ENCODE assay signal across 16 cellular contexts in the genomic region with DNA sequence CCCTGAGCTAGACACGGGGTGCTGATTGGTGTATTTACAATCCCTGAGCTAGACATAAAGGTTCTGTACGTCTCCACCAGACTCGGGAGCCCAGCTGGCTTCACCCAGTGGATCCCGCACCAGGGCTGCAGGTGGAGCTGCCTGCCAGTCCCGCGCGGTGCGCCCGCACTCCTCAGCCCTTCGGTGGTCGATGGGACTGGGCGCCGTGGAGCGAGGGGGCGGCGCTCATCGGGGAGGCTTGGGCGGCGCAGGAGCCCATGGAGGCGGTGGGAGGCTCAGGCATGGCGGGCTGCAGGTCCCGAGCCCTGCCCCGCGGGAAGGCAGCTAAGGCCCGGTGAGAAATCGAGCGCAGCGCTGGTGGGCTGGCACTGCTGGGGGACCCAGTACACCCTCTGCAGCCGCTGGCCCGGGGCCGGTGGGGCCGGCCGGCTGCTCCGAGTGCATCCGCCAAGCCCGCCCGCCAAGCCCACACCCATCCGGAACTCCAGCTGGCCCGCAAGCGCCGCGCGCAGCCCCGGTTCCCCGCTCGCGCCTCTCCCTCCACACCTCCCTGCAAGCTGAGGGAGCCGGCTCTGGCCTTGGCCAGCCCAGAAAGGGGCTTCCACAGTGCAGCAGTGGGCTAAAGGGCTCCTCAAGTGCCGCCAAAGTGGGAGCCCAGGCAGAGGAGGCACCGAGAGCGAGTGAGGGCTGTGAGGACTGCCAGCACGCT. TPM values are rescaled to one million over a fixed set of nuclear protein-coding genes. Genes with fewer than 3 reads are reported as not detected.
"Had no signal": no experiment of that assay in that cellular context is flagged by ENCODE, and none has a peak within 500 bp of the region (broad histone marks: within the 10 kb centered on the region; RNA-seq: fewer than 3 reads in every experiment).

No MANE protein-coding gene starts in this region.

RNA-seq across cellular contexts. Expression of a gene that starts 14.5 kb away (rescaled TPM):
- total RNA-seq: activated CD4-positive, alpha-beta memory T cell treated with anti-CD3 and anti-CD28 coated beads, Interleukin-2, amount 10 ng/mL, durations not matched to agents 7 days and 5 days; activated CD4-positive, alpha-beta T cell treated with anti-CD3 and anti-CD28 coated beads for 36 hours; activated CD4-positive, alpha-beta T cell treated with anti-CD3 and anti-CD28 coated beads, Interleukin-2, amount 10 ng/mL, durations not matched to agents 7 days and 5 days; activated CD8-positive, alpha-beta memory T cell treated with anti-CD3 and anti-CD28 coated beads, Interleukin-2, amount 10 ng/mL, durations not matched to agents 7 days and 5 days; activated CD8-positive, alpha-beta T cell treated with anti-CD3 and anti-CD28 coated beads, Interleukin-2, amount 10 ng/mL, durations not matched to agents 7 days and 5 days; activated naive CD8-positive, alpha-beta T cell treated with anti-CD3 and anti-CD28 coated beads for 36 hours; activated T-helper 2 cell treated with anti-CD3 and anti-CD28 coated beads, Interferon-gamma antibody, Interleukin-2, Interleukin-4, amounts not matched to agents 10 μg/mL and 5 μg/mL and 100 μg/mL, durations not matched to agents 14 hours and 24 hours and 36 hours; adrenal gland; aorta; astrocyte; cardiac septum; T-cell; T-helper 1 cell treated with Interleukin-12 subunit alpha and Interleukin-12 subunit beta and Interleukin-4 antibody, amounts not matched to agents 30 ng/mL and 1 ng/mL, for 36 hours; T-helper 17 cell; T-helper 2 cell treated with Interferon-gamma antibody and Interleukin-4, amounts not matched to agents 100 ng/mL and 5 ng/mL, for 36 hours; WTC11 had no signal
